In the genomic region with DNA sequence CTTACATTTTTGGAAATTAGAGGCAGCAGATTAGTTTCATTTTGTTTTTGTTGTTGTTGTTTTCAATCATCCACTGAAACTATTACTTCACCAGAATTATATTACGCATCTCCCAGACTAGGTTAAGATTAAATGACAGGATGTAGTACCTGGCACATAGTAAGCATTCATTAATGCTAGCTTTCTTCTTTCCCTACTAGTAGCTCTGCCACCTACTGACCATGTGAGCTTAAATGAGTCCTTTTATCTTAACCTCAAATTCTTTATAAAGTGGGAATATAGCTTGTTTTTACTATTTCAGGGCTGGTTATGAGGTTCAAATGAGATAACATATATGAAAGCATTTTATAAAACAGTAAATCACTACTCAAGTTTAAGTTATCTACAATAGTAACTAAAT, we compare ENCODE assay signal across 1 cellular context.
TF ChIP-seq lines count a peak whose summit lies in the region.

No MANE protein-coding gene starts in this region.

TF ChIP-seq in GM23338, 12 proteins besides CTCF, POLR2A, EP300 and RAD21 (continued from another document):
- TF ChIP-seq, protein P1, sequence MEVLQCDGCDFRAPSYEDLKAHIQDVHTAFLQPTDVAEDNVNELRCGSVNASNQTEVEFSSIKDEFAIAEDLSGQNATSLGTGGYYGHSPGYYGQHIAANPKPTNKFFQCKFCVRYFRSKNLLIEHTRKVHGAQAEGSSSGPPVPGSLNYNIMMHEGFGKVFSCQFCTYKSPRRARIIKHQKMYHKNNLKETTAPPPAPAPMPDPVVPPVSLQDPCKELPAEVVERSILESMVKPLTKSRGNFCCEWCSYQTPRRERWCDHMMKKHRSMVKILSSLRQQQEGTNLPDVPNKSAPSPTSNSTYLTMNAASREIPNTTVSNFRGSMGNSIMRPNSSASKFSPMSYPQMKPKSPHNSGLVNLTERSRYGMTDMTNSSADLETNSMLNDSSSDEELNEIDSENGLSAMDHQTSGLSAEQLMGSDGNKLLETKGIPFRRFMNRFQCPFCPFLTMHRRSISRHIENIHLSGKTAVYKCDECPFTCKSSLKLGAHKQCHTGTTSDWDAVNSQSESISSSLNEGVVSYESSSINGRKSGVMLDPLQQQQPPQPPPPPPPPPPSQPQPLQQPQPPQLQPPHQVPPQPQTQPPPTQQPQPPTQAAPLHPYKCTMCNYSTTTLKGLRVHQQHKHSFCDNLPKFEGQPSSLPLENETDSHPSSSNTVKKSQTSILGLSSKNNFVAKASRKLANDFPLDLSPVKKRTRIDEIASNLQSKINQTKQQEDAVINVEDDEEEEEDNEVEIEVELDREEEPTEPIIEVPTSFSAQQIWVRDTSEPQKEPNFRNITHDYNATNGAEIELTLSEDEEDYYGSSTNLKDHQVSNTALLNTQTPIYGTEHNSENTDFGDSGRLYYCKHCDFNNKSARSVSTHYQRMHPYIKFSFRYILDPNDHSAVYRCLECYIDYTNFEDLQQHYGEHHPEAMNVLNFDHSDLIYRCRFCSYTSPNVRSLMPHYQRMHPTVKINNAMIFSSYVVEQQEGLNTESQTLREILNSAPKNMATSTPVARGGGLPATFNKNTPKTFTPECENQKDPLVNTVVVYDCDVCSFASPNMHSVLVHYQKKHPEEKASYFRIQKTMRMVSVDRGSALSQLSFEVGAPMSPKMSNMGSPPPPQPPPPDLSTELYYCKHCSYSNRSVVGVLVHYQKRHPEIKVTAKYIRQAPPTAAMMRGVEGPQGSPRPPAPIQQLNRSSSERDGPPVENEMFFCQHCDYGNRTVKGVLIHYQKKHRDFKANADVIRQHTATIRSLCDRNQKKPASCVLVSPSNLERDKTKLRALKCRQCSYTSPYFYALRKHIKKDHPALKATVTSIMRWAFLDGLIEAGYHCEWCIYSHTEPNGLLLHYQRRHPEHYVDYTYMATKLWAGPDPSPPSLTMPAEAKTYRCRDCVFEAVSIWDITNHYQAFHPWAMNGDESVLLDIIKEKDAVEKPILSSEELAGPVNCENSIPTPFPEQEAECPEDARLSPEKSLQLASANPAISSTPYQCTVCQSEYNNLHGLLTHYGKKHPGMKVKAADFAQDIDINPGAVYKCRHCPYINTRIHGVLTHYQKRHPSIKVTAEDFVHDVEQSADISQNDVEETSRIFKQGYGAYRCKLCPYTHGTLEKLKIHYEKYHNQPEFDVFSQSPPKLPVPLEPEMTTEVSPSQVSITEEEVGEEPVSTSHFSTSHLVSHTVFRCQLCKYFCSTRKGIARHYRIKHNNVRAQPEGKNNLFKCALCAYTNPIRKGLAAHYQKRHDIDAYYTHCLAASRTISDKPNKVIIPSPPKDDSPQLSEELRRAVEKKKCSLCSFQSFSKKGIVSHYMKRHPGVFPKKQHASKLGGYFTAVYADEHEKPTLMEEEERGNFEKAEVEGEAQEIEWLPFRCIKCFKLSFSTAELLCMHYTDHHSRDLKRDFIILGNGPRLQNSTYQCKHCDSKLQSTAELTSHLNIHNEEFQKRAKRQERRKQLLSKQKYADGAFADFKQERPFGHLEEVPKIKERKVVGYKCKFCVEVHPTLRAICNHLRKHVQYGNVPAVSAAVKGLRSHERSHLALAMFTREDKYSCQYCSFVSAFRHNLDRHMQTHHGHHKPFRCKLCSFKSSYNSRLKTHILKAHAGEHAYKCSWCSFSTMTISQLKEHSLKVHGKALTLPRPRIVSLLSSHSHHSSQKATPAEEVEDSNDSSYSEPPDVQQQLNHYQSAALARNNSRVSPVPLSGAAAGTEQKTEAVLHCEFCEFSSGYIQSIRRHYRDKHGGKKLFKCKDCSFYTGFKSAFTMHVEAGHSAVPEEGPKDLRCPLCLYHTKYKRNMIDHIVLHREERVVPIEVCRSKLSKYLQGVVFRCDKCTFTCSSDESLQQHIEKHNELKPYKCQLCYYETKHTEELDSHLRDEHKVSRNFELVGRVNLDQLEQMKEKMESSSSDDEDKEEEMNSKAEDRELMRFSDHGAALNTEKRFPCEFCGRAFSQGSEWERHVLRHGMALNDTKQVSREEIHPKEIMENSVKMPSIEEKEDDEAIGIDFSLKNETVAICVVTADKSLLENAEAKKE (CRISPR knock-in tag; IDR thresholded peaks at IDR 0.05), result no peak
- TF ChIP-seq NANOG (IDR thresholded peaks at IDR 0.05; ENCODE audit: borderline replicate concordance) (no peak), ZNF114 (CRISPR knock-in tag; IDR thresholded peaks at IDR 0.05) (no peak), CREB1 (CRISPR knock-in tag; IDR thresholded peaks at IDR 0.05; ENCODE audit: low read depth) (no peak), ZNF331 (CRISPR knock-in tag; IDR thresholded peaks at IDR 0.05; ENCODE audit: low read depth) (no peak), EZH2 (IDR thresholded peaks at IDR 0.05; ENCODE audit: low read depth, unreplicated experiment) (no peak), POLR2AphosphoS5 (IDR thresholded peaks at IDR 0.05; ENCODE audit: low read depth) (no peak), STAT1 (IDR thresholded peaks at IDR 0.05; ENCODE audit: unreplicated experiment) (no peak), EZH2phosphoT487 (IDR thresholded peaks at IDR 0.05; ENCODE audit: unreplicated experiment) (no peak), JUNB (IDR thresholded peaks at IDR 0.05; ENCODE audit: unreplicated experiment) (no peak)
- TF ChIP-seq, protein P2, sequence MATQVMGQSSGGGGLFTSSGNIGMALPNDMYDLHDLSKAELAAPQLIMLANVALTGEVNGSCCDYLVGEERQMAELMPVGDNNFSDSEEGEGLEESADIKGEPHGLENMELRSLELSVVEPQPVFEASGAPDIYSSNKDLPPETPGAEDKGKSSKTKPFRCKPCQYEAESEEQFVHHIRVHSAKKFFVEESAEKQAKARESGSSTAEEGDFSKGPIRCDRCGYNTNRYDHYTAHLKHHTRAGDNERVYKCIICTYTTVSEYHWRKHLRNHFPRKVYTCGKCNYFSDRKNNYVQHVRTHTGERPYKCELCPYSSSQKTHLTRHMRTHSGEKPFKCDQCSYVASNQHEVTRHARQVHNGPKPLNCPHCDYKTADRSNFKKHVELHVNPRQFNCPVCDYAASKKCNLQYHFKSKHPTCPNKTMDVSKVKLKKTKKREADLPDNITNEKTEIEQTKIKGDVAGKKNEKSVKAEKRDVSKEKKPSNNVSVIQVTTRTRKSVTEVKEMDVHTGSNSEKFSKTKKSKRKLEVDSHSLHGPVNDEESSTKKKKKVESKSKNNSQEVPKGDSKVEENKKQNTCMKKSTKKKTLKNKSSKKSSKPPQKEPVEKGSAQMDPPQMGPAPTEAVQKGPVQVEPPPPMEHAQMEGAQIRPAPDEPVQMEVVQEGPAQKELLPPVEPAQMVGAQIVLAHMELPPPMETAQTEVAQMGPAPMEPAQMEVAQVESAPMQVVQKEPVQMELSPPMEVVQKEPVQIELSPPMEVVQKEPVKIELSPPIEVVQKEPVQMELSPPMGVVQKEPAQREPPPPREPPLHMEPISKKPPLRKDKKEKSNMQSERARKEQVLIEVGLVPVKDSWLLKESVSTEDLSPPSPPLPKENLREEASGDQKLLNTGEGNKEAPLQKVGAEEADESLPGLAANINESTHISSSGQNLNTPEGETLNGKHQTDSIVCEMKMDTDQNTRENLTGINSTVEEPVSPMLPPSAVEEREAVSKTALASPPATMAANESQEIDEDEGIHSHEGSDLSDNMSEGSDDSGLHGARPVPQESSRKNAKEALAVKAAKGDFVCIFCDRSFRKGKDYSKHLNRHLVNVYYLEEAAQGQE (IDR thresholded peaks at IDR 0.05; ENCODE audit: unreplicated experiment), result no peak
